Comparison of ENCODE assay signal across 1 cellular context in genomic region chr2:127347734-127348392, GRCh38.
TF ChIP-seq lines count a peak whose summit lies in the region.

No MANE protein-coding gene starts in this region.

TF ChIP-seq in HEK293, 187 proteins besides CTCF, POLR2A, EP300 and RAD21 (continued from another document):
- TF ChIP-seq ZNF148 (tag by site-specific recombination; IDR thresholded peaks at IDR 0.05; ENCODE audit: borderline replicate concordance) (no peak), MZF1 (tag by site-specific recombination; IDR thresholded peaks at IDR 0.05; ENCODE audit: borderline replicate concordance) (no peak), ZNF223 (tag by site-specific recombination; IDR thresholded peaks at IDR 0.05) (no peak), ZFHX2 (tag by site-specific recombination; conservative IDR thresholded peaks at IDR 0.05) (no peak), ZNF701 (tag by site-specific recombination; IDR thresholded peaks at IDR 0.05) (no peak), AEBP2 (tag by site-specific recombination; IDR thresholded peaks at IDR 0.05; ENCODE audit: borderline replicate concordance) (no peak), ZFP3 (tag by site-specific recombination; IDR thresholded peaks at IDR 0.05; ENCODE audit: low read depth) (no peak), ZNF76 (tag by site-specific recombination; IDR thresholded peaks at IDR 0.05; ENCODE audit: borderline replicate concordance, low read depth) (no peak), ZNF654 (tag by site-specific recombination; IDR thresholded peaks at IDR 0.05; ENCODE audit: low read depth) (no peak), ZEB2 (tag by site-specific recombination; IDR thresholded peaks at IDR 0.05) (0 out of 2 replicates have a peak, but pooled peaks have one; percentile 14), ZNF155 (tag by site-specific recombination; IDR thresholded peaks at IDR 0.05) (no peak), ZNF704 (tag by site-specific recombination; IDR thresholded peaks at IDR 0.05) (no peak), ZNF19 (tag by site-specific recombination; IDR thresholded peaks at IDR 0.05; ENCODE audit: low read depth) (no peak), ZNF214 (tag by site-specific recombination; IDR thresholded peaks at IDR 0.05; ENCODE audit: borderline replicate concordance) (no peak), PRDM6 (tag by site-specific recombination; IDR thresholded peaks at IDR 0.05) (no peak), ZNF184 (tag by site-specific recombination; IDR thresholded peaks at IDR 0.05) (no peak), ZNF366 (tag by site-specific recombination; conservative IDR thresholded peaks at IDR 0.05) (peak; percentile 24; the same call in 1 of the 2 replicates)
TF ChIP-seq in HEK293: peak in this region for 5.
